ENCODE assay signal across 1 cellular context in genomic region chr12:65656904-65657351, GRCh38.
TF ChIP-seq lines count a peak whose summit lies in the region.

No MANE protein-coding gene starts in this region.

TF ChIP-seq in HEK293, 187 proteins besides CTCF, POLR2A, EP300 and RAD21 (continued from another document):
- TF ChIP-seq BCL6B (tag by site-specific recombination; IDR thresholded peaks at IDR 0.05) (peak; percentile 40; the same call in 1 of the 2 replicates), ZNF660 (tag by site-specific recombination; IDR thresholded peaks at IDR 0.05) (peak; percentile 95), SP3 (tag by site-specific recombination; IDR thresholded peaks at IDR 0.05) (0 out of 2 replicates have a peak, but pooled peaks have one; percentile 23), ZNF692 (tag by site-specific recombination; IDR thresholded peaks at IDR 0.05) (0 out of 2 replicates have a peak, but pooled peaks have one; percentile 11), ZNF621 (tag by site-specific recombination; IDR thresholded peaks at IDR 0.05) (no peak), GLI2 (tag by site-specific recombination; IDR thresholded peaks at IDR 0.05; ENCODE audit: borderline replicate concordance, low read depth) (0 out of 2 replicates have a peak, but pooled peaks have one; percentile 12), KLF1 (tag by site-specific recombination; IDR thresholded peaks at IDR 0.05) (no peak), HIC1 (tag by site-specific recombination; IDR thresholded peaks at IDR 0.05) (peak; percentile 54; the same call in 1 of the 2 replicates), OVOL3 (tag by site-specific recombination; IDR thresholded peaks at IDR 0.05) (no peak), ZNF184 (tag by site-specific recombination; IDR thresholded peaks at IDR 0.05) (0 out of 2 replicates have a peak, but pooled peaks have one; percentile 65), ZNF629 (tag by site-specific recombination; IDR thresholded peaks at IDR 0.05) (peak; percentile 82), ZNF701 (tag by site-specific recombination; IDR thresholded peaks at IDR 0.05) (no peak), ZNF239 (tag by site-specific recombination; IDR thresholded peaks at IDR 0.05) (no peak), ZNF10 (tag by site-specific recombination; IDR thresholded peaks at IDR 0.05) (0 out of 2 replicates have a peak, but pooled peaks have one; percentile 16)
- TF ChIP-seq, protein P1, sequence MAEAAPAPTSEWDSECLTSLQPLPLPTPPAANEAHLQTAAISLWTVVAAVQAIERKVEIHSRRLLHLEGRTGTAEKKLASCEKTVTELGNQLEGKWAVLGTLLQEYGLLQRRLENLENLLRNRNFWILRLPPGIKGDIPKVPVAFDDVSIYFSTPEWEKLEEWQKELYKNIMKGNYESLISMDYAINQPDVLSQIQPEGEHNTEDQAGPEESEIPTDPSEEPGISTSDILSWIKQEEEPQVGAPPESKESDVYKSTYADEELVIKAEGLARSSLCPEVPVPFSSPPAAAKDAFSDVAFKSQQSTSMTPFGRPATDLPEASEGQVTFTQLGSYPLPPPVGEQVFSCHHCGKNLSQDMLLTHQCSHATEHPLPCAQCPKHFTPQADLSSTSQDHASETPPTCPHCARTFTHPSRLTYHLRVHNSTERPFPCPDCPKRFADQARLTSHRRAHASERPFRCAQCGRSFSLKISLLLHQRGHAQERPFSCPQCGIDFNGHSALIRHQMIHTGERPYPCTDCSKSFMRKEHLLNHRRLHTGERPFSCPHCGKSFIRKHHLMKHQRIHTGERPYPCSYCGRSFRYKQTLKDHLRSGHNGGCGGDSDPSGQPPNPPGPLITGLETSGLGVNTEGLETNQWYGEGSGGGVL (tag by site-specific recombination; IDR thresholded peaks at IDR 0.05), result peak; percentile 70
- TF ChIP-seq, protein P2, sequence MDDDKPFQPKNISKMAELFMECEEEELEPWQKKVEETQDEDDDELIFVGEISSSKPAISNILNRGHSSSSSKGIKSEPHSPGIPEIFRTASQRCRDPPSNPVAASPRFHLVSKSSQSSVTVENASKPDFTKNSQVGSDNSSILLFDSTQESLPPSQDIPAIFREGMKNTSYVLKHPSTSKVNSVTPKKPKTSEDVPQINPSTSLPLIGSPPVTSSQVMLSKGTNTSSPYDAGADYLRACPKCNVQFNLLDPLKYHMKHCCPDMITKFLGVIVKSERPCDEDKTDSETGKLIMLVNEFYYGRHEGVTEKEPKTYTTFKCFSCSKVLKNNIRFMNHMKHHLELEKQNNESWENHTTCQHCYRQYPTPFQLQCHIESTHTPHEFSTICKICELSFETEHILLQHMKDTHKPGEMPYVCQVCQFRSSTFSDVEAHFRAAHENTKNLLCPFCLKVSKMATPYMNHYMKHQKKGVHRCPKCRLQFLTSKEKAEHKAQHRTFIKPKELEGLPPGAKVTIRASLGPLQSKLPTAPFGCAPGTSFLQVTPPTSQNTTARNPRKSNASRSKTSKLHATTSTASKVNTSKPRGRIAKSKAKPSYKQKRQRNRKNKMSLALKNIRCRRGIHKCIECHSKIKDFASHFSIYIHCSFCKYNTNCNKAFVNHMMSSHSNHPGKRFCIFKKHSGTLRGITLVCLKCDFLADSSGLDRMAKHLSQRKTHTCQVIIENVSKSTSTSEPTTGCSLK (tag by site-specific recombination; IDR thresholded peaks at IDR 0.05), result no peak
- TF ChIP-seq, protein P3, sequence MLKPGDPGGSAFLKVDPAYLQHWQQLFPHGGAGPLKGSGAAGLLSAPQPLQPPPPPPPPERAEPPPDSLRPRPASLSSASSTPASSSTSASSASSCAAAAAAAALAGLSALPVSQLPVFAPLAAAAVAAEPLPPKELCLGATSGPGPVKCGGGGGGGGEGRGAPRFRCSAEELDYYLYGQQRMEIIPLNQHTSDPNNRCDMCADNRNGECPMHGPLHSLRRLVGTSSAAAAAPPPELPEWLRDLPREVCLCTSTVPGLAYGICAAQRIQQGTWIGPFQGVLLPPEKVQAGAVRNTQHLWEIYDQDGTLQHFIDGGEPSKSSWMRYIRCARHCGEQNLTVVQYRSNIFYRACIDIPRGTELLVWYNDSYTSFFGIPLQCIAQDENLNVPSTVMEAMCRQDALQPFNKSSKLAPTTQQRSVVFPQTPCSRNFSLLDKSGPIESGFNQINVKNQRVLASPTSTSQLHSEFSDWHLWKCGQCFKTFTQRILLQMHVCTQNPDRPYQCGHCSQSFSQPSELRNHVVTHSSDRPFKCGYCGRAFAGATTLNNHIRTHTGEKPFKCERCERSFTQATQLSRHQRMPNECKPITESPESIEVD (tag by site-specific recombination; IDR thresholded peaks at IDR 0.05), result peak; percentile 77
